In the genomic region with DNA sequence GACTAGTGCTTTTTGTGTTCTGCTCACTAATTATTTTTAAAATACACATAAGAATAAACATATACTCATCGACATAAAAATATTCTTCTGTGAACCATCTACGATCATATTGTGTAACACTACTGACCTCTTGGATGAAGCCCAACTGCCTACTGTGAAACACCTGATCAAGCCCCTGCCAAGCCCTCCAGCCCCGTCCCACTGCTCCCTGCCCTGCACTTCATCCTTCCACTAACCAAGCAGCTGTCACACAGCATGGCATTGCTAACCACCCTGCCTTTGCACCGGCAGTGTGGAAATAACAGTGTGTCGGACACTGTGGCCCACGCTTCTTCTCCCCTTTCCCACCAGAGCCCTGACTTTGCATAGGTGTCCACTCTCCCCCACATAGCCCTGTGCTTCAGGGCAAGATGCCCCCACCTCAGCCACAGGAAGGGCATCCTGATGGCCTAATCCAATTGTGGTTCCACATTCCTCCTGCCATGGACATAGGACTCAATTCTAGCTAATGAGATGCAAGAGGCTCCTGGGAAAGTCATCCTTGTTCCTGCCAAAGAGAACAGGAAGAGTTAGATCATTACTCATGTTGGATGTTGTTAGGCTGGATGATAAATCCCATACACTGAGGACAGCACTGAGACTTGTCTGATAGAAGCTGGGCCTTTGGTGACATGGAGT, we compare ENCODE assay signal across 17 cellular contexts. TPM values are rescaled to one million over a fixed set of nuclear protein-coding genes. Genes with fewer than 3 reads are reported as not detected.
A peak's percentile ranks its signal among the peaks of the same experiment; 100 is the strongest.
DNase-seq lines count a peak whose midpoint lies in the region; ATAC-seq and TF ChIP-seq lines count a peak whose summit lies in the region.
"Had no signal": no experiment of that assay in that cellular context is flagged by ENCODE, and none has a peak within 500 bp of the region (broad histone marks: within the 10 kb centered on the region; RNA-seq: fewer than 3 reads in every experiment).

No MANE protein-coding gene starts in this region.

- no peak overlapping the region for H2BK12ac ChIP-seq in H9 (ENCODE audit: insufficient read length, low read depth, low read length)

- H3K56ac ChIP-seq in H9 (ENCODE audit: insufficient read length, low read depth, low read length): no peak overlapping the region

- H2BK15ac ChIP-seq in H9 (ENCODE audit: low read depth, low read length): no peak overlapping the region

- H2BK5ac ChIP-seq in H9 (ENCODE audit: insufficient read length, low read length): no peak overlapping the region

- H4K5ac ChIP-seq in H9 (ENCODE audit: insufficient read length, low read depth, low read length): no peak overlapping the region

- H3K4me2 ChIP-seq in H9 (ENCODE audit: insufficient read depth, insufficient read length, low read length): no peak overlapping the region
- H3K4me2 ChIP-seq: BLaER1 treated with 17β-estradiol and CSF1 and Interleukin-3, amounts not matched to agents 10 nM and 100 nM had no signal

- H3K79me2 ChIP-seq in H9 (ENCODE audit: insufficient read depth, low read length): no peaks in the 10 kb centered on the region

- TF ChIP-seq CTCF in H9 (conservative IDR thresholded peaks at IDR 0.05): no peak

- H3K14ac ChIP-seq in H9 (ENCODE audit: insufficient read depth, low read length): no peak overlapping the region; the same call in 1 of the 2 replicates

- no peaks in the 10 kb centered on the region for H3K9me3 ChIP-seq in H9 (ENCODE audit: control insufficient read depth, low read depth, low read length)
- H3K9me3 ChIP-seq: BLaER1 treated with 17β-estradiol and CSF1 and Interleukin-3, amounts not matched to agents 10 nM and 100 nM; prostate gland; thoracic aorta had no signal

- no peak overlapping the region for H3K4ac ChIP-seq in H9 (ENCODE audit: low read depth, low read length)

- peak overlapping the region in 2 of 3 experiments; percentile 24 to 75; a peak in 2 of 7 replicates for H3K27ac Mint-ChIP-seq in H9
- peak overlapping the region; percentile 68 for H3K27ac Mint-ChIP-seq in stimulated activated naive B cell treated with anti-CD40 and anti-IgM and Interleukin-4, amounts not matched to agents 10 μg/mL and 1 μg/mL and 100 μg/mL, for 72 hours
- H3K27ac Mint-ChIP-seq: memory B cell; natural killer cell treated with Interleukin-12 subunit alpha and Interleukin-12 subunit beta and Interleukin-15 and Interleukin-18, amount 100 ng/mL, for 72 hours had no signal

- H2AFZ ChIP-seq in H9 (ENCODE audit: low read length): no peak overlapping the region

- H4K91ac ChIP-seq in H9 (ENCODE audit: insufficient read length, low read depth, low read length): no peak overlapping the region

- 0 out of 5 replicates have a peak, but pooled peaks cover 0 to 2% of the 10 kb centered on the region in 2 experiments for H3K9me3 Mint-ChIP-seq in H9
- no peaks in the 10 kb centered on the region for H3K9me3 Mint-ChIP-seq in stimulated activated naive B cell treated with anti-CD40 and anti-IgM and Interleukin-4, amounts not matched to agents 10 μg/mL and 1 μg/mL and 100 μg/mL, for 72 hours
- H3K9me3 Mint-ChIP-seq: memory B cell; natural killer cell treated with Interleukin-12 subunit alpha and Interleukin-12 subunit beta and Interleukin-15 and Interleukin-18, amount 100 ng/mL, for 72 hours had no signal

- CTCF ChIA-PET in HEK293T (lab: Yijun Ruan, JAX): no interaction called here

- no peak overlapping the region for H3K18ac ChIP-seq in H9 (ENCODE audit: insufficient read length, low read depth, low read length)

- no peak overlapping the region for H3K23ac ChIP-seq in H9 (ENCODE audit: insufficient read length, low read depth, low read length)

- H3K27ac ChIP-seq in H9 (ENCODE audit: insufficient read length, low read depth, low read length): no peak overlapping the region
- H3K27ac ChIP-seq: BLaER1 treated with 17β-estradiol and CSF1 and Interleukin-3, amounts not matched to agents 10 nM and 100 nM; prostate gland; thoracic aorta had no signal

- H3K4me1 ChIP-seq in H9 (ENCODE audit: insufficient read depth, low read length): no peaks in the 10 kb centered on the region
- H3K4me1 ChIP-seq: prostate gland had no signal

- H2BK20ac ChIP-seq in H9 (ENCODE audit: low read depth, low read length, poor library complexity, severe bottlenecking): no peak overlapping the region

- ATAC-seq in esophagus mucosa (peak; percentile 13), Right ventricle myocardium superior (ENCODE audit: poor library complexity) (no peak)
- ATAC-seq in stimulated activated naive B cell treated with anti-CD40 and anti-IgM and Interleukin-4, amounts not matched to agents 10 μg/mL and 1 μg/mL and 100 μg/mL, for 72 hours (replicated peaks): no peak
- ATAC-seq: natural killer cell treated with Interleukin-12 subunit alpha and Interleukin-12 subunit beta and Interleukin-15 and Interleukin-18, amount 100 ng/mL, for 72 hours had no signal

- no peaks in the 10 kb centered on the region for H3K79me1 ChIP-seq in H9 (ENCODE audit: insufficient read depth, low read depth, low read length, poor library complexity, severe bottlenecking)

- H3K9ac ChIP-seq in H9 (ENCODE audit: extremely low read depth, insufficient read length, low read length): no peak overlapping the region
- H3K9ac ChIP-seq: BLaER1 treated with 17β-estradiol and CSF1 and Interleukin-3, amounts not matched to agents 10 nM and 100 nM had no signal

- no peaks in the 10 kb centered on the region for H3K27me3 ChIP-seq in H9 (ENCODE audit: insufficient read depth, low read length)
- H3K27me3 ChIP-seq: BLaER1 treated with 17β-estradiol and CSF1 and Interleukin-3, amounts not matched to agents 10 nM and 100 nM had no signal

- no peaks in the 10 kb centered on the region for H3K23me2 ChIP-seq in H9 (ENCODE audit: insufficient read length, low read depth, low read length, poor library complexity, severe bottlenecking)

- no peak overlapping the region for H3K4me3 Mint-ChIP-seq in H9
- H3K4me3 Mint-ChIP-seq in stimulated activated naive B cell treated with anti-CD40 and anti-IgM and Interleukin-4, amounts not matched to agents 10 μg/mL and 1 μg/mL and 100 μg/mL, for 72 hours: no peak overlapping the region
- H3K4me3 Mint-ChIP-seq: memory B cell; natural killer cell treated with Interleukin-12 subunit alpha and Interleukin-12 subunit beta and Interleukin-15 and Interleukin-18, amount 100 ng/mL, for 72 hours had no signal

- H4K8ac ChIP-seq in H9 (replicated peaks; ENCODE audit: insufficient read length, low read depth, low read length): no peak overlapping the region

- DNase-seq in H9 (no peak), RKO (ENCODE audit: low spot score) (peak; percentile 32), HEK293T (ENCODE audit: extremely low spot score) (no peak), NCI-H510A treated with DMSO at 0.1 percent for 48 hours (lab: John Stamatoyannopoulos, UW) (no peak), Right ventricle myocardium superior (no peak)
- DNase-seq in stimulated activated naive B cell treated with anti-CD40 and anti-IgM and Interleukin-4, amounts not matched to agents 10 μg/mL and 1 μg/mL and 100 μg/mL, for 72 hours: no peak
- DNase-seq: activated CD4-positive, alpha-beta T cell treated with anti-CD3 and anti-CD28 coated beads for 1 hour; activated effector memory CD4-positive, alpha-beta T cell treated with Interleukin-2 at 50 U/mL for 16 hours; amniotic stem cell; head of caudate nucleus; NCI-H187 treated with DMSO at 0.1 percent for 48 hours had no signal

- no CpG with 5 or more reads among the region's 6 CpGs for WGBS in H9 (ENCODE audit: extremely low coverage, insufficient read length, low lambda C conversion rate)

- H3K27me3 Mint-ChIP-seq in H9 (ENCODE audit: low read depth): no peaks in the 10 kb centered on the region
- no peaks in the 10 kb centered on the region for H3K27me3 Mint-ChIP-seq in stimulated activated naive B cell treated with anti-CD40 and anti-IgM and Interleukin-4, amounts not matched to agents 10 μg/mL and 1 μg/mL and 100 μg/mL, for 72 hours
- H3K27me3 Mint-ChIP-seq: memory B cell; natural killer cell treated with Interleukin-12 subunit alpha and Interleukin-12 subunit beta and Interleukin-15 and Interleukin-18, amount 100 ng/mL, for 72 hours had no signal

- POLR2A ChIA-PET in HEK293T (lab: Yijun Ruan, JAX): no interaction called here

- H4K20me1 ChIP-seq in H9 (ENCODE audit: control insufficient read depth, insufficient read depth, insufficient read length): no peaks in the 10 kb centered on the region
- H4K20me1 ChIP-seq: BLaER1 treated with 17β-estradiol and CSF1 and Interleukin-3, amounts not matched to agents 10 nM and 100 nM had no signal

- H3T11ph ChIP-seq in H9 (ENCODE audit: low read length): no peak overlapping the region

- intact Hi-C loops in Right ventricle myocardium superior (cut with DNase I): no loop called here

- H3K4me1 Mint-ChIP-seq in H9: no peaks in the 10 kb centered on the region
- H3K4me1 Mint-ChIP-seq in stimulated activated naive B cell treated with anti-CD40 and anti-IgM and Interleukin-4, amounts not matched to agents 10 μg/mL and 1 μg/mL and 100 μg/mL, for 72 hours: peaks cover 1 to 2% of the 10 kb centered on the region in 2 donors

- peaks cover 3 to 9% (median 8%) of the 10 kb centered on the region in 3 experiments; a peak in 4 of 7 replicates for H3K36me3 Mint-ChIP-seq in H9 (ENCODE audit: insufficient read depth in 1 of 3, low read depth in 3 of 3)
- H3K36me3 Mint-ChIP-seq in stimulated activated naive B cell treated with anti-CD40 and anti-IgM and Interleukin-4, amounts not matched to agents 10 μg/mL and 1 μg/mL and 100 μg/mL, for 72 hours: peaks cover 12 to 21% of the 10 kb centered on the region in 2 donors
- H3K36me3 Mint-ChIP-seq: natural killer cell treated with Interleukin-12 subunit alpha and Interleukin-12 subunit beta and Interleukin-15 and Interleukin-18, amount 100 ng/mL, for 72 hours had no signal

- no peak overlapping the region for H2BK120ac ChIP-seq in H9 (ENCODE audit: low read depth, low read length, poor library complexity, severe bottlenecking)

- no peak overlapping the region for H2AK5ac ChIP-seq in H9 (ENCODE audit: insufficient read length, low read length)

TF ChIP-seq in HEK293T, 16 proteins besides CTCF, POLR2A, EP300 and RAD21 (continues in another document):
- TF ChIP-seq LEF1 (IDR thresholded peaks at IDR 0.05; ENCODE audit: borderline replicate concordance): no peak
- TF ChIP-seq, protein P1, sequence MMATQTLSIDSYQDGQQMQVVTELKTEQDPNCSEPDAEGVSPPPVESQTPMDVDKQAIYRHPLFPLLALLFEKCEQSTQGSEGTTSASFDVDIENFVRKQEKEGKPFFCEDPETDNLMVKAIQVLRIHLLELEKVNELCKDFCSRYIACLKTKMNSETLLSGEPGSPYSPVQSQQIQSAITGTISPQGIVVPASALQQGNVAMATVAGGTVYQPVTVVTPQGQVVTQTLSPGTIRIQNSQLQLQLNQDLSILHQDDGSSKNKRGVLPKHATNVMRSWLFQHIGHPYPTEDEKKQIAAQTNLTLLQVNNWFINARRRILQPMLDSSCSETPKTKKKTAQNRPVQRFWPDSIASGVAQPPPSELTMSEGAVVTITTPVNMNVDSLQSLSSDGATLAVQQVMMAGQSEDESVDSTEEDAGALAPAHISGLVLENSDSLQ (IDR thresholded peaks at IDR 0.05): no peak
- no peak for TF ChIP-seq FOXK2 (IDR thresholded peaks at IDR 0.05)
- TF ChIP-seq FOXA1 (IDR thresholded peaks at IDR 0.05): no peak
- no peak for TF ChIP-seq BHLHE40 (IDR thresholded peaks at IDR 0.05; ENCODE audit: borderline replicate concordance)

RNA-seq across cellular contexts. Expression of gene ARID3B, which starts 35.0 kb away (rescaled TPM):
- total RNA-seq in H9 (2021) (101 and 110 TPM in 2 replicates), esophagus mucosa (5.4 TPM), Right ventricle myocardium superior (1.6 TPM)

RNA-seq across cellular contexts. Expression of gene UBL7, which starts 45.0 kb away (rescaled TPM):
- total RNA-seq in H9 (2021) (47.5 and 48.7 TPM in 2 replicates), esophagus mucosa (28.2 TPM), Right ventricle myocardium superior (44.6 TPM)

Comparison
In these comparisons a context has a peak if more than half of its experiments do, and no peak if none do; other contexts are left out.
1. RNA of gene ARID3B, which starts 35.0 kb away (total RNA-seq): 101 to 110 TPM in H9; 5.4 TPM in esophagus mucosa (single experiment) and 1.6 TPM in Right ventricle myocardium superior (single experiment); every median in the first group is over 10 times any median in the second.